In the genomic region with DNA sequence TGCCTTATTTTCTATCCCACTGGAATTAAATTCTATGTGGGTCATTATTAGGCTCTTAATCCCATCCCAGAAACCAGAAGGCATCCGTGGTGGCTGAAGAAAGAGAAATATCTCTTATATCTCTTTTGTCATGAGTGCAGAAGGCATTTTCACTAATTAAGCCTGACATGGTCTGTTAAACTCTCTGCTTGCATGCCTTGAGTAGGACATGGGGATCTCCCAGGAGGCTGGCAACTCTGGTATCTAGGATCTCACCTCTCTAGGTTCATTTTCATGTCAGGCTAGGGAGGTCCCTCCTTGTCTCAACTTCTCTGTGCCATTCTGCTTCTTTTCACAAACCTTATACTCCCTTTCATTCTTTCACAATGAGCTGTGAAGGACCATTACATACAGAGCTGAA, we compare ENCODE assay signal across 1 cellular context.
TF ChIP-seq lines count a peak whose summit lies in the region.

No MANE protein-coding gene starts in this region.

TF ChIP-seq in H1, 55 proteins besides CTCF, POLR2A, EP300 and RAD21:
- TF ChIP-seq CHD2 (IDR thresholded peaks at IDR 0.05; ENCODE audit: low read length) (no peak), SIN3A (conservative IDR thresholded peaks at IDR 0.05 in 1 of 2, IDR thresholded peaks at IDR 0.05 in 1 of 2; ENCODE audit: low read depth in 1 of 2, low read length in 2 of 2) (no peak), POU5F1 (IDR thresholded peaks at IDR 0.05; ENCODE audit: low read depth, low read length) (no peak), ZNF274 (IDR thresholded peaks at IDR 0.05; ENCODE audit: borderline replicate concordance, extremely low read depth, low read length) (no peak), TAF7 (optimal IDR thresholded peaks at IDR 0.05; ENCODE audit: borderline replicate concordance, low read depth, low read length) (no peak), BRCA1 (IDR thresholded peaks at IDR 0.05; ENCODE audit: low read depth, low read length) (no peak)
